ENCODE assay signal across 9 cellular contexts in the genomic region with DNA sequence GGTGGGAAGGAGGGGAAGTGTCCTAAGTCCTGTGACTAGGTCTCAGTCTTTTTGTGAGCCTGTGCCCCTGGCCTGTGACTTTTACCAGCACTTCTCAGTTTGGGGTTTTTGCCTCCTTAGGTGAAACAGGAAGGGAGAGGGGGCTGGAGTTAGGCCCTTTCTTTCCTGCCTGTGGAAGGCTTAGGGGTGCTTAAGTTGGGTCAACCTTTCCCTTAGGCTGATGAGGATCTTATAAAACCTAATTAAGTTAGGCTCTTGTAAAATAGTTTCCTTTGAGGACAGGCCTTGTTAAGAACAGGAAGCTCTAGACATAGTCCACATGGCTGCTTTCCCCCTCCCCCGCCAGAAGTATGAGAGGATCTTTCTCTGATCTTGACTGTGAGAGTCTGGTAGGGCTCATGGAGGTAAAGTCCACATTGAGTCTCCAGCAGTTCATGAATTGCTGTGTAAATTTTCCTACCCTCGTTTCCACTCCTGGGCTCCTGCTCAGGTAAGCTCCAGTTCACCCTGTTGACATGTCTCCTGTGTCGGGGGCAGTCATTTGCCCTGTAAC. TPM values are rescaled to one million over a fixed set of nuclear protein-coding genes. Genes with fewer than 3 reads are reported as not detected.
DNase-seq lines count a peak whose midpoint lies in the region; ATAC-seq and TF ChIP-seq lines count a peak whose summit lies in the region.
"Had no signal": no experiment of that assay in that cellular context is flagged by ENCODE, and none has a peak within 500 bp of the region (broad histone marks: within the 10 kb centered on the region; RNA-seq: fewer than 3 reads in every experiment).

No MANE protein-coding gene starts in this region.

- TF ChIP-seq CTCF in VCaP (conservative IDR thresholded peaks at IDR 0.05), result no peak
- no peak for TF ChIP-seq CTCF in upper lobe of right lung (IDR thresholded peaks at IDR 0.05)

- no peaks in the 10 kb centered on the region for H3K36me3 ChIP-seq in iPS-20b (ENCODE audit: insufficient read depth, low read depth, low read length)
- H3K36me3 ChIP-seq in upper lobe of right lung, result peaks cover 7% of the 10 kb centered on the region
- H3K36me3 ChIP-seq: adrenal gland had no signal

- intact Hi-C loops in upper lobe of right lung (cut with DNase I), result no loop called here

- H3K27ac ChIP-seq in VCaP, result peak overlapping the region; percentile 47
- H3K27ac ChIP-seq in iPS-20b (ENCODE audit: low read length), result peak overlapping the region; percentile 35
- no peak overlapping the region for H3K27ac ChIP-seq in upper lobe of right lung
- H3K27ac ChIP-seq: adrenal gland had no signal

- H3K9ac ChIP-seq in iPS-20b (ENCODE audit: low read depth, low read length), result peak overlapping the region; percentile 55; the same call in 1 of the 2 replicates

- ATAC-seq in upper lobe of right lung (peak; percentile 59), HG02623 (IDR thresholded peaks at IDR 0.05; ENCODE audit: unreplicated experiment) (no peak)

- H3K27me3 ChIP-seq in iPS-20b (ENCODE audit: insufficient read depth, low read length) (no peaks in the 10 kb centered on the region), upper lobe of right lung (no peaks in the 10 kb centered on the region)
- H3K27me3 ChIP-seq: adrenal gland had no signal

- H3K9me3 ChIP-seq in iPS-20b (ENCODE audit: insufficient read depth, low read depth, low read length) (no peaks in the 10 kb centered on the region), upper lobe of right lung (no peaks in the 10 kb centered on the region)
- H3K9me3 ChIP-seq: adrenal gland had no signal

- peak; percentile 23 for DNase-seq in stimulated activated CD4-positive, alpha-beta T cell treated with anti-CD3 and anti-CD28 coated beads, Interleukin-12 subunit alpha, Interleukin-12 subunit beta, amount 100 ng/mL, for 4 hours
- DNase-seq in stimulated activated CD4-positive, alpha-beta T cell treated with anti-CD3 and anti-CD28 coated beads, Interleukin-2, amount 100 ng/mL, for 48 hours, result no peak
- no peak for DNase-seq in upper lobe of right lung
- no peak for DNase-seq in NCI-H2227 (lab: John Stamatoyannopoulos, UW; ENCODE audit: unreplicated experiment)
- DNase-seq in middle frontal gyrus (ENCODE audit: extremely low spot score, low spot score), result no peak

- no peak overlapping the region for H3K4me3 ChIP-seq in iPS-20b (ENCODE audit: low read length)
- H3K4me3 ChIP-seq in upper lobe of right lung, result no peak overlapping the region
- H3K4me3 ChIP-seq: adrenal gland had no signal

- peaks cover 16% of the 10 kb centered on the region; the same call in 1 of the 2 replicates for H3K4me1 ChIP-seq in iPS-20b (ENCODE audit: insufficient read depth, low read length)
- H3K4me1 ChIP-seq in upper lobe of right lung, result peaks cover 7% of the 10 kb centered on the region

RNA-seq across cellular contexts. Expression of a gene that starts 17.0 kb away (rescaled TPM):
- 18.4 TPM for total RNA-seq in upper lobe of right lung

RNA-seq across cellular contexts. Expression of a gene that starts 26.0 kb away (rescaled TPM):
- 5.1 TPM for total RNA-seq in upper lobe of right lung
